In the genomic region with DNA sequence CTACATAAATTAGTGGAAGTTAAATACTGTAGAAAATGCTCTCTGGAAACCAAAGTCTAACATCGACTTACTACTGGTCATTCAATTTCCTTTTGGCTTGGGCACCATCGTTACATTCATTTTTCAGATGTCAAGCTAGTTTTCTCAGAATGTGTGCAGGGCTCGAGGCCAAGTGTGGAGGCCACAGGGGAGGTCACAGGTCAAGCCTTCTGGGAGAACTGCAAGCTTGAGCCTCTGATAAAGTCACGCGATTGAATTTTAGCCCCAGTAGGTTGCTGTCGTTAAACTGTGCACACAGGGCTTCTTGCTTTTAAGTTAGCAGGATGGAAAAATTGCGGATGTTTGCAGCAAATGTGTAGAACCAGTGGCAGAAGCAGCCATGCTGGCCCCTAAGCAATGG, we compare ENCODE assay signal across 15 cellular contexts.
"Had no signal": no experiment of that assay in that cellular context is flagged by ENCODE, and none has a peak within 500 bp of the region (broad histone marks: within the 10 kb centered on the region; RNA-seq: fewer than 3 reads in every experiment).

No MANE protein-coding gene starts in this region.

- H3K27me3 ChIP-seq: brain microvascular endothelial cell, right atrium auricular region, tibial nerve had no signal

- DNase-seq: activated CD4-positive, alpha-beta T cell treated with anti-CD3 and anti-CD28 coated beads, Interleukin-2, amount 50 U/mL, for 4 hours; activated gamma-delta T cell treated with Interleukin-2 at 50 U/mL for 16 hours; amniotic stem cell; brain microvascular endothelial cell; cortex of kidney; effector CD4-positive, alpha-beta T cell; left colon; lower lobe of right lung; stimulated activated CD4-positive, alpha-beta T cell treated with anti-CD3 and anti-CD28 coated beads, Interleukin-2, amount 100 ng/mL, for 24 hours; stimulated activated naive CD4-positive, alpha-beta T cell treated with Interleukin-2 at 50 U/mL for 16 hours; T1000; WERI-Rb-1 had no signal

- H3K27ac ChIP-seq: brain microvascular endothelial cell, lower lobe of right lung, prostate gland, right atrium auricular region, tibial nerve, WERI-Rb-1 had no signal

- H3K36me3 ChIP-seq: brain microvascular endothelial cell, lower lobe of right lung, prostate gland, right atrium auricular region, tibial nerve, WERI-Rb-1 had no signal

- H3K4me3 ChIP-seq: lower lobe of right lung, prostate gland, right atrium auricular region, tibial nerve had no signal

- H3K9me3 ChIP-seq: lower lobe of right lung, prostate gland, right atrium auricular region had no signal

- ATAC-seq: left colon, lower lobe of right lung had no signal

- H3K4me1 ChIP-seq: lower lobe of right lung, prostate gland, right atrium auricular region, tibial nerve had no signal
